11 cellular contexts compared by ENCODE assay signal in the genomic region with DNA sequence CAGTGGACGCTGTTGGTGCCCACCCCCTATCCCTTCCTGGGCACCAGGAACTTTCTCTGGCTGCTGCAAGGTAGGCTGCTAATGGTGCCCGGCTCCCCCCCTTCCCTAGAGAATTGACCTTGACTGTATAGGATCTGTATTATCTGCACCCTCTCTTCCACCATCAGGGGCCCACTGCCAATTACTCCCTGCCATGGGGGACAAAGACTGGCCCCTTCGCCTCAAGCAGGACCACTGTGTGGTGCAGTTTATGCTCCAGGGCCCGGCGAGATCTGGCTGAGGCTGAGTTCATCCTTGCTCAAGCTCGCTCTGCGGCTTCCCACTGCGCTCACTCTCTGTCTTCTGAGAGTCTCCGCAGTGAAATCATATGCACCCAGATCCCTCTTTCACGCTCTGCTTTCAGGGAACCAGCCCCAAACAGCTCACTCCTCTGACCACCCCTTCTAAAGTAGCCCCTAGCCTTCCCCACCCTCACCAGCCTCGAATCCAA.
DNase-seq lines count a peak whose midpoint lies in the region; ATAC-seq and TF ChIP-seq lines count a peak whose summit lies in the region.
"Had no signal": no experiment of that assay in that cellular context is flagged by ENCODE, and none has a peak within 500 bp of the region (broad histone marks: within the 10 kb centered on the region; RNA-seq: fewer than 3 reads in every experiment).

No MANE protein-coding gene starts in this region.

- peak overlapping the region; percentile 77 for H3K27ac ChIP-seq in CD8-positive, alpha-beta T cell (ENCODE audit: low read depth, low read length)
- H3K27ac ChIP-seq in HL-60 (replicated peaks) = peak overlapping the region; percentile 88
- H3K27ac ChIP-seq in adrenal gland = peak overlapping the region in 3 of 5 donors; percentile 54 to 86 (median 62)
- peak overlapping the region; percentile 62 to 99 (median 97) for H3K27ac ChIP-seq in sigmoid colon

- intact Hi-C loops in CD8-positive, alpha-beta T cell (cut with DNase I, micrococcal nuclease) = loop anchor here in 1 of 2 experiments (2.0 to 10.0 kb wide), 2 partner anchors 28 to 138 kb away; a partner anchor contains a TSS
- intact Hi-C loops in adrenal gland (cut with DNase I) = no loop called here
- intact Hi-C loops in sigmoid colon (cut with DNase I) = no loop called here

- peaks cover 75% of the 10 kb centered on the region for H3K4me1 Mint-ChIP-seq in CD8-positive, alpha-beta T cell (ENCODE audit: low read depth)

- TF ChIP-seq EP300 in sigmoid colon (IDR thresholded peaks at IDR 0.05) = no peak

- no peak for TF ChIP-seq POLR2A in adrenal gland (IDR thresholded peaks at IDR 0.05)
- no peak for TF ChIP-seq POLR2A in sigmoid colon (IDR thresholded peaks at IDR 0.05)

- no peaks in the 10 kb centered on the region for H3K9me3 ChIP-seq in CD8-positive, alpha-beta T cell (ENCODE audit: low read length)
- no peaks in the 10 kb centered on the region for H3K9me3 ChIP-seq in adrenal gland (replicated peaks in 1 of 3)
- no peaks in the 10 kb centered on the region for H3K9me3 ChIP-seq in sigmoid colon

- no peaks in the 10 kb centered on the region for H3K27me3 Mint-ChIP-seq in CD8-positive, alpha-beta T cell (ENCODE audit: low read depth)

- H3K9me3 Mint-ChIP-seq in CD8-positive, alpha-beta T cell = no peaks in the 10 kb centered on the region

- ATAC-seq in CD8-positive, alpha-beta T cell = no peak
- ATAC-seq in HG03457 (IDR thresholded peaks at IDR 0.05; ENCODE audit: unreplicated experiment) (no peak), HG03039 (IDR thresholded peaks at IDR 0.05; ENCODE audit: unreplicated experiment) (no peak)

- H3K4me1 ChIP-seq in CD8-positive, alpha-beta T cell (ENCODE audit: insufficient read depth, low read length) = peaks cover 59% of the 10 kb centered on the region
- H3K4me1 ChIP-seq in adrenal gland (replicated peaks in 1 of 2) (peaks cover 0 to 3% of the 10 kb centered on the region in 2 donors), sigmoid colon (peaks cover 0 to 78% (median 64%) of the 10 kb centered on the region in 4 donors)

- peak overlapping the region; percentile 98 for H3K4me3 Mint-ChIP-seq in CD8-positive, alpha-beta T cell

- WGBS in adrenal gland, 4 donors = 72 to 89% (median 80%) methylated on average over 10 to 11 of the region's 11 CpGs
- 65 to 87% methylated on average over 11 of the region's 11 CpGs for WGBS in sigmoid colon, 2 donors

- TF ChIP-seq CTCF in CD8-positive, alpha-beta T cell (IDR thresholded peaks at IDR 0.05) = no peak
- TF ChIP-seq CTCF in HL-60 (IDR thresholded peaks at IDR 0.05; ENCODE audit: insufficient read depth, low read length) = no peak
- no peak for TF ChIP-seq CTCF in adrenal gland (IDR thresholded peaks at IDR 0.05)
- no peak for TF ChIP-seq CTCF in sigmoid colon (IDR thresholded peaks at IDR 0.05)

- DNase-seq in CD8-positive, alpha-beta T cell = peak in 4 of 7 experiments; percentile 21 to 57 (median 39)
- DNase-seq in HL-60 (ENCODE audit: low read depth in 1 of 2, low spot score in 1 of 2) = peak in 1 of 2 experiments; percentile 68
- DNase-seq in adrenal gland = no peak
- DNase-seq in sigmoid colon = no peak
- no peak for DNase-seq in NK-92 (lab: John Stamatoyannopoulos, UW; ENCODE audit: unreplicated experiment)
- no peak for DNase-seq in UCSD-AML1 (lab: John Stamatoyannopoulos, UW; ENCODE audit: unreplicated experiment)
- DNase-seq: DND-41, mesenchymal stem cell, NCI-H2029 had no signal

- CTCF ChIA-PET in CD8-positive, alpha-beta T cell (lab: Charles Lee) = interaction anchor here (0.9 to 3.4 kb wide), 7 partner anchors 25 to 547 kb away, joined by 3 to 31 read pairs (median 8); a partner anchor contains a TSS

- H3K36me3 ChIP-seq in CD8-positive, alpha-beta T cell (ENCODE audit: insufficient read depth, low read length) = peaks cover 19% of the 10 kb centered on the region
- H3K36me3 ChIP-seq in adrenal gland (replicated peaks in 1 of 2) (no peaks in the 10 kb centered on the region), sigmoid colon (peaks cover 6 to 22% (median 14%) of the 10 kb centered on the region in 4 donors)

- POLR2A ChIA-PET in CD8-positive, alpha-beta T cell (lab: Charles Lee) = interaction anchor here (1.3 to 3.4 kb wide), 7 partner anchors 13 to 106 kb away, joined by 3 to 43 read pairs (median 8); no protein-coding TSS in a partner anchor

- H3K27ac Mint-ChIP-seq in CD8-positive, alpha-beta T cell = peak overlapping the region; percentile 100

- peak overlapping the region; percentile 91 for H3K4me3 ChIP-seq in CD8-positive, alpha-beta T cell (ENCODE audit: low read depth, low read length)
- peak overlapping the region; percentile 86 for H3K4me3 ChIP-seq in HL-60 (replicated peaks; ENCODE audit: insufficient read depth, low read length)
- peak overlapping the region in 1 of 4 donors; percentile 28 for H3K4me3 ChIP-seq in adrenal gland
- H3K4me3 ChIP-seq in sigmoid colon = peak overlapping the region; percentile 23 to 43 (median 40)

- H3K36me3 Mint-ChIP-seq in CD8-positive, alpha-beta T cell = peaks cover 55% of the 10 kb centered on the region

- H3K27me3 ChIP-seq in CD8-positive, alpha-beta T cell (ENCODE audit: insufficient read depth, low read length) = no peaks in the 10 kb centered on the region
- H3K27me3 ChIP-seq in HL-60 (ENCODE audit: insufficient read depth, poor library complexity, severe bottlenecking) (no peaks in the 10 kb centered on the region), adrenal gland (no peaks in the 10 kb centered on the region), sigmoid colon (no peaks in the 10 kb centered on the region)

Comparison
In these comparisons a context has a peak if more than half of its experiments do, and no peak if none do; other contexts are left out.
1. DNase-seq: peak in CD8-positive, alpha-beta T cell (4 of 7); none in adrenal gland (0 of 7), sigmoid colon (single experiment), NK-92 (single experiment) and UCSD-AML1 (single experiment).
2. Peak in every context shown above with its lines, with median percentiles within 50 percentile points of each other: H3K27ac ChIP-seq.